In genomic region chrX:46044486-46044885, GRCh38 we compare ENCODE assay signal across 25 cellular contexts.
DNase-seq lines count a peak whose midpoint lies in the region; ATAC-seq, FAIRE-seq and TF ChIP-seq lines count a peak whose summit lies in the region.
"Had no signal": no experiment of that assay in that cellular context is flagged by ENCODE, and none has a peak within 500 bp of the region (broad histone marks: within the 10 kb centered on the region; RNA-seq: fewer than 3 reads in every experiment).

No MANE protein-coding gene starts in this region.

- TF ChIP-seq RAD21 in liver (IDR thresholded peaks at IDR 0.05) (no peak), HepG2 (CRISPR knock-in tag; IDR thresholded peaks at IDR 0.05) (no peak)

- H3K9me3 Mint-ChIP-seq in stimulated activated naive B cell treated with anti-CD40 and anti-IgM and Interleukin-4, amounts not matched to agents 10 μg/mL and 1 μg/mL and 100 μg/mL, for 72 hours, result peaks cover 7 to 13% of the 10 kb centered on the region in 2 donors
- H3K9me3 Mint-ChIP-seq: HFFc6 had no signal

- POLR2A ChIA-PET in HepG2 (lab: Yijun Ruan, JAX), result no interaction called here

- H3K4me3 Mint-ChIP-seq in stimulated activated naive B cell treated with anti-CD40 and anti-IgM and Interleukin-4, amounts not matched to agents 10 μg/mL and 1 μg/mL and 100 μg/mL, for 72 hours, result no peak overlapping the region
- H3K4me3 Mint-ChIP-seq: HFFc6 had no signal

- H4K20me1 ChIP-seq in HepG2 (ENCODE audit: insufficient read depth, low read length), result no peaks in the 10 kb centered on the region

- peaks cover 0 to 10% of the 10 kb centered on the region in 2 donors for H3K27me3 Mint-ChIP-seq in stimulated activated naive B cell treated with anti-CD40 and anti-IgM and Interleukin-4, amounts not matched to agents 10 μg/mL and 1 μg/mL and 100 μg/mL, for 72 hours

- CTCF ChIA-PET in HepG2 (lab: Yijun Ruan, JAX; ENCODE audit: low intra/inter-chr PET ratio, low total read pairs), result no interaction called here

- H3K4me3 ChIP-seq in liver (ENCODE audit: low read depth in 1 of 3, low read length in 3 of 3) (no peak overlapping the region), HepG2 (replicated peaks in 1 of 3; ENCODE audit: insufficient read depth in 1 of 3, low read depth in 2 of 3, low read length in 3 of 3) (no peak overlapping the region), epithelial cell of esophagus (ENCODE audit: low read length) (no peak overlapping the region), fibroblast of villous mesenchyme (ENCODE audit: low read depth, low read length) (no peak overlapping the region)
- H3K4me3 ChIP-seq: MG63, SJSA1 had no signal

- H3K9ac ChIP-seq in liver (ENCODE audit: low read depth in 1 of 2, low read length in 2 of 2) (no peak overlapping the region), HepG2 (ENCODE audit: insufficient read depth, low read depth, low read length) (no peak overlapping the region)

- H3K36me3 ChIP-seq in liver (ENCODE audit: control insufficient read depth in 4 of 4, insufficient read depth in 3 of 4, low read depth in 1 of 4, low read length in 3 of 4) (no peaks in the 10 kb centered on the region), HepG2 (replicated peaks in 1 of 2; ENCODE audit: control insufficient read depth in 1 of 2, insufficient read depth in 2 of 2, low read length in 2 of 2) (no peaks in the 10 kb centered on the region)
- H3K36me3 ChIP-seq: MG63, SJSA1 had no signal

- TF ChIP-seq POLR2A in HepG2 (IDR thresholded peaks at IDR 0.05; ENCODE audit: insufficient read depth in 1 of 2, low read depth in 2 of 2, low read length in 2 of 2), result no peak

- H3K4me2 ChIP-seq in HepG2 (ENCODE audit: low read depth, low read length), result no peak overlapping the region

- no peak for ATAC-seq in HepG2
- no peak for ATAC-seq in GM21723 (IDR thresholded peaks at IDR 0.05; ENCODE audit: unreplicated experiment)
- ATAC-seq in stimulated activated naive B cell treated with anti-CD40 and anti-IgM and Interleukin-4, amounts not matched to agents 10 μg/mL and 1 μg/mL and 100 μg/mL, for 72 hours (replicated peaks), result no peak
- ATAC-seq in GM18867 (IDR thresholded peaks at IDR 0.05; ENCODE audit: unreplicated experiment), result no peak
- ATAC-seq: Right ventricle myocardium inferior had no signal

- intact Hi-C loops in HepG2 (cut with micrococcal nuclease; ENCODE audit: unreplicated experiment), result no loop called here

- H3K4me1 Mint-ChIP-seq in stimulated activated naive B cell treated with anti-CD40 and anti-IgM and Interleukin-4, amounts not matched to agents 10 μg/mL and 1 μg/mL and 100 μg/mL, for 72 hours, result peaks cover 0 to 3% of the 10 kb centered on the region in 2 donors

- peaks cover 0 to 5% of the 10 kb centered on the region in 2 donors for H3K36me3 Mint-ChIP-seq in stimulated activated naive B cell treated with anti-CD40 and anti-IgM and Interleukin-4, amounts not matched to agents 10 μg/mL and 1 μg/mL and 100 μg/mL, for 72 hours

- no peak overlapping the region for H3K27ac Mint-ChIP-seq in stimulated activated naive B cell treated with anti-CD40 and anti-IgM and Interleukin-4, amounts not matched to agents 10 μg/mL and 1 μg/mL and 100 μg/mL, for 72 hours
- H3K27ac Mint-ChIP-seq: HFFc6 had no signal

- H3K27me3 ChIP-seq in liver (ENCODE audit: control insufficient read depth in 4 of 4, insufficient read depth in 4 of 4, low read length in 3 of 4) (no peaks in the 10 kb centered on the region), HepG2 (ENCODE audit: control insufficient read depth in 1 of 2, insufficient read depth in 2 of 2, low read length in 2 of 2) (no peaks in the 10 kb centered on the region)
- H3K27me3 ChIP-seq: MG63, SJSA1 had no signal

- H3K9me3 ChIP-seq in liver (ENCODE audit: control insufficient read depth in 4 of 4, low read length in 3 of 4), result peaks cover 0 to 15% (median 5%) of the 10 kb centered on the region in 4 donors
- no peaks in the 10 kb centered on the region for H3K9me3 ChIP-seq in HepG2 (ENCODE audit: low read length)
- H3K9me3 ChIP-seq: MG63, SJSA1 had no signal

- H3K79me2 ChIP-seq in HepG2 (ENCODE audit: insufficient read depth, low read length), result no peaks in the 10 kb centered on the region

- FAIRE-seq in HepG2 (lab: Jason Lieb, UNC), result no peak
- FAIRE-seq: H54 had no signal

- BruUV-seq in HepG2 (replicated peaks; lab: Mats Ljungman, UMichigan), result no TSS peak

- no peak for TF ChIP-seq EP300 in HepG2 (IDR thresholded peaks at IDR 0.05; ENCODE audit: low read depth in 2 of 2, low read length in 2 of 2)
- TF ChIP-seq EP300 in HepG2 (CRISPR knock-in tag; IDR thresholded peaks at IDR 0.05; ENCODE audit: borderline replicate concordance), result no peak

- H3K27ac ChIP-seq in liver (ENCODE audit: low read depth in 1 of 2, low read length in 2 of 2), result no peak overlapping the region
- no peak overlapping the region for H3K27ac ChIP-seq in HepG2 (ENCODE audit: extremely low read length, insufficient read depth, low read length)
- H3K27ac ChIP-seq: SJSA1 had no signal

- TF ChIP-seq CTCF in liver (IDR thresholded peaks at IDR 0.05; ENCODE audit: low read depth, low read length, missing input control) (no peak), HepG2 (CRISPR knock-in tag; IDR thresholded peaks at IDR 0.05) (no peak), epithelial cell of esophagus (IDR thresholded peaks at IDR 0.05; ENCODE audit: insufficient read depth, low read depth, low read length, missing control alignments) (no peak), fibroblast of villous mesenchyme (IDR thresholded peaks at IDR 0.05; ENCODE audit: insufficient read depth, low read depth, low read length) (no peak)

- in situ Hi-C loops in HepG2 (cut with HindIII; ENCODE audit: extremely low pct_ligation_motif_present, low pct_unique_long_range_greater_than_20kb), result no loop called here

- H3K4me1 ChIP-seq in liver (ENCODE audit: control insufficient read depth in 4 of 4, insufficient read depth in 4 of 4, low read length in 3 of 4) (peaks cover 0 to 5% (median 0%) of the 10 kb centered on the region in 4 donors), HepG2 (ENCODE audit: insufficient read depth, low read length) (no peaks in the 10 kb centered on the region)
- H3K4me1 ChIP-seq: SJSA1 had no signal

- no peak overlapping the region for H2AFZ ChIP-seq in HepG2 (ENCODE audit: low read length)

- no peak for DNase-seq in HepG2 (ENCODE audit: low spot score)
- DNase-seq in epithelial cell of esophagus (ENCODE audit: low read depth), result peak; percentile 48
- DNase-seq in fibroblast of villous mesenchyme (ENCODE audit: low read depth), result peak; percentile 1
- no peak for DNase-seq in stimulated activated naive B cell treated with anti-CD40 and anti-IgM and Interleukin-4, amounts not matched to agents 10 μg/mL and 1 μg/mL and 100 μg/mL, for 72 hours
- DNase-seq in SKM-1 (lab: John Stamatoyannopoulos, UW; ENCODE audit: unreplicated experiment), result no peak
- DNase-seq: 8988T, AML-193, C1 segment of cervical spinal cord, DMS53, GDM1, HFFc6, Karpas-422, MG63, NCI-H1417, NCI-H1694 treated with DMSO at 0.1 percent for 48 hours, NCI-H2081 treated with DMSO at 0.1 percent for 48 hours, NCI-H446, NCI-H526, OCI-M1 had no signal

TF ChIP-seq in liver, 16 proteins besides CTCF, POLR2A, EP300 and RAD21:
- TF ChIP-seq HNF4A (conservative IDR thresholded peaks at IDR 0.05), result peak; percentile 20 to 38
- no peak for TF ChIP-seq GABPA (IDR thresholded peaks at IDR 0.05 in 1 of 2, conservative IDR thresholded peaks at IDR 0.05 in 1 of 2)
- peak; percentile 16 for TF ChIP-seq SP1 (IDR thresholded peaks at IDR 0.05)
- peak; percentile 12 to 23 for TF ChIP-seq RXRA (IDR thresholded peaks at IDR 0.05)
- TF ChIP-seq YY1 (IDR thresholded peaks at IDR 0.05), result peak; percentile 13

TF ChIP-seq in HepG2, 621 proteins besides CTCF, POLR2A, EP300 and RAD21:
- TF ChIP-seq NCOA1 (CRISPR knock-in tag; IDR thresholded peaks at IDR 0.05) (no peak), ARNT (IDR thresholded peaks at IDR 0.05) (no peak), MAFK (conservative IDR thresholded peaks at IDR 0.05 in 1 of 2, IDR thresholded peaks at IDR 0.05 in 1 of 2; ENCODE audit: low read length in 2 of 2) (peak in 1 of 2 experiments; percentile 7; a peak in 1 of 4 replicates)

Comparison
In these comparisons a context has a peak if more than half of its experiments do, and no peak if none do; other contexts are left out.
1. DNase-seq: peak in epithelial cell of esophagus (single experiment) and fibroblast of villous mesenchyme (single experiment); none in HepG2 (single experiment), stimulated activated naive B cell treated with anti-CD40 and anti-IgM and Interleukin-4, amounts not matched to agents 10 μg/mL and 1 μg/mL and 100 μg/mL, for 72 hours (single experiment) and SKM-1 (single experiment).